1 cellular context compared by ENCODE assay signal in the genomic region with DNA sequence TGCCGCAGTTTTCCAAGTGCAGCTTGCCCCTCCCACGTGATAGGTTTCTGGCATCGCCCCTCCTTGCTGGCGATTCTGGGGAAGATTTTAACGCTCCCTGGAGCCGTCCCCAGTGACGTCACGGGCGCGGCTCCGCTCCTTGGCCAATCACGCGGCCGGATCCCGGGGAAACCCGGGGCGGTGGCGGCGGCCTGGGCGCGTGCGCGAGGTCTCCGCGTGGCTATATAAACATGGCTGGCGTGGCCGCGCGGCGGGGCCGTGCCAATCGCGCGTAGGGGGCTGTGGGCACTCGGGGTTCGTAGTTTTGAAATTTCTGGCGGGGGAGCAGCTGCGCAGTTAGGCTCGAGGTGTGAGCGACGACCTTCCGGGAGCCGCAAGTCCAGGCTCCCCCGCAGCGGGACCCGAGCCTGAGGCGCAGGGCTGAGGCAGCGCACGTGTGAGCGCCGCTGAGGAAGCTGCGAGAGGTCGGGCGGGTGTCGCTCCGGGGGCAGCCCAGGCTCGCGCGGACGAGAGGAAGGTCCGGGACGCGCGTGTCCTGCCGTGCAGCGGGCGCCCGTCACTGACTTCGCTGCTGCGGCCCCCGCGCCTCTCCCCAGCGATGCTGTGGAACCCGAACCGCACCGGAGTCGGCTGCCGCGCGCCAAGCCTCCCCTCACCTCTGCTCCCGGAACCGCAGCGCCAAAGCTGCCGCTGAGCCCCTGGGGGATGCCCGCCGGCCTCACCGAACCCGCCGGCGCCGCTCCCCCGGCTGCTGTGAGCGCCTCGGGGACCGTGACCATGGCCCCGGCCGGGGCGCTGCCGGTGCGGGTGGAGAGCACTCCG.
A peak's percentile ranks its signal among the peaks of the same experiment; 100 is the strongest.
TF ChIP-seq lines count a peak whose summit lies in the region.

A gene with protein sequence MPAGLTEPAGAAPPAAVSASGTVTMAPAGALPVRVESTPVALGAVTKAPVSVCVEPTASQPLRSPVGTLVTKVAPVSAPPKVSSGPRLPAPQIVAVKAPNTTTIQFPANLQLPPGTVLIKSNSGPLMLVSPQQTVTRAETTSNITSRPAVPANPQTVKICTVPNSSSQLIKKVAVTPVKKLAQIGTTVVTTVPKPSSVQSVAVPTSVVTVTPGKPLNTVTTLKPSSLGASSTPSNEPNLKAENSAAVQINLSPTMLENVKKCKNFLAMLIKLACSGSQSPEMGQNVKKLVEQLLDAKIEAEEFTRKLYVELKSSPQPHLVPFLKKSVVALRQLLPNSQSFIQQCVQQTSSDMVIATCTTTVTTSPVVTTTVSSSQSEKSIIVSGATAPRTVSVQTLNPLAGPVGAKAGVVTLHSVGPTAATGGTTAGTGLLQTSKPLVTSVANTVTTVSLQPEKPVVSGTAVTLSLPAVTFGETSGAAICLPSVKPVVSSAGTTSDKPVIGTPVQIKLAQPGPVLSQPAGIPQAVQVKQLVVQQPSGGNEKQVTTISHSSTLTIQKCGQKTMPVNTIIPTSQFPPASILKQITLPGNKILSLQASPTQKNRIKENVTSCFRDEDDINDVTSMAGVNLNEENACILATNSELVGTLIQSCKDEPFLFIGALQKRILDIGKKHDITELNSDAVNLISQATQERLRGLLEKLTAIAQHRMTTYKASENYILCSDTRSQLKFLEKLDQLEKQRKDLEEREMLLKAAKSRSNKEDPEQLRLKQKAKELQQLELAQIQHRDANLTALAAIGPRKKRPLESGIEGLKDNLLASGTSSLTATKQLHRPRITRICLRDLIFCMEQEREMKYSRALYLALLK (plus strand): TSS at position 217 of the 822 bp plus-strand sequence. CDS start 489 bp downstream, at position 706.

TF ChIP-seq in WTC11, 78 proteins besides CTCF, POLR2A, EP300 and RAD21 (continued from another document and continues in another):
- TF ChIP-seq, protein P1, sequence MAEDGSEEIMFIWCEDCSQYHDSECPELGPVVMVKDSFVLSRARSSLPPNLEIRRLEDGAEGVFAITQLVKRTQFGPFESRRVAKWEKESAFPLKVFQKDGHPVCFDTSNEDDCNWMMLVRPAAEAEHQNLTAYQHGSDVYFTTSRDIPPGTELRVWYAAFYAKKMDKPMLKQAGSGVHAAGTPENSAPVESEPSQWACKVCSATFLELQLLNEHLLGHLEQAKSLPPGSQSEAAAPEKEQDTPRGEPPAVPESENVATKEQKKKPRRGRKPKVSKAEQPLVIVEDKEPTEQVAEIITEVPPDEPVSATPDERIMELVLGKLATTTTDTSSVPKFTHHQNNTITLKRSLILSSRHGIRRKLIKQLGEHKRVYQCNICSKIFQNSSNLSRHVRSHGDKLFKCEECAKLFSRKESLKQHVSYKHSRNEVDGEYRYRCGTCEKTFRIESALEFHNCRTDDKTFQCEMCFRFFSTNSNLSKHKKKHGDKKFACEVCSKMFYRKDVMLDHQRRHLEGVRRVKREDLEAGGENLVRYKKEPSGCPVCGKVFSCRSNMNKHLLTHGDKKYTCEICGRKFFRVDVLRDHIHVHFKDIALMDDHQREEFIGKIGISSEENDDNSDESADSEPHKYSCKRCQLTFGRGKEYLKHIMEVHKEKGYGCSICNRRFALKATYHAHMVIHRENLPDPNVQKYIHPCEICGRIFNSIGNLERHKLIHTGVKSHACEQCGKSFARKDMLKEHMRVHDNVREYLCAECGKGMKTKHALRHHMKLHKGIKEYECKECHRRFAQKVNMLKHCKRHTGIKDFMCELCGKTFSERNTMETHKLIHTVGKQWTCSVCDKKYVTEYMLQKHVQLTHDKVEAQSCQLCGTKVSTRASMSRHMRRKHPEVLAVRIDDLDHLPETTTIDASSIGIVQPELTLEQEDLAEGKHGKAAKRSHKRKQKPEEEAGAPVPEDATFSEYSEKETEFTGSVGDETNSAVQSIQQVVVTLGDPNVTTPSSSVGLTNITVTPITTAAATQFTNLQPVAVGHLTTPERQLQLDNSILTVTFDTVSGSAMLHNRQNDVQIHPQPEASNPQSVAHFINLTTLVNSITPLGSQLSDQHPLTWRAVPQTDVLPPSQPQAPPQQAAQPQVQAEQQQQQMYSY (CRISPR knock-in tag; IDR thresholded peaks at IDR 0.05): no peak
- TF ChIP-seq ATF1 (CRISPR knock-in tag; IDR thresholded peaks at IDR 0.05) (no peak), FOXP1 (CRISPR knock-in tag; IDR thresholded peaks at IDR 0.05; ENCODE audit: borderline replicate concordance) (peak; percentile 71), NR2C2 (CRISPR knock-in tag; IDR thresholded peaks at IDR 0.05) (no peak), TCF7 (CRISPR knock-in tag; IDR thresholded peaks at IDR 0.05; ENCODE audit: low read depth) (no peak), ETV6 (CRISPR knock-in tag; IDR thresholded peaks at IDR 0.05) (peak; percentile 75), NR1H2 (CRISPR knock-in tag; IDR thresholded peaks at IDR 0.05) (no peak), RELA (CRISPR knock-in tag; IDR thresholded peaks at IDR 0.05; ENCODE audit: borderline replicate concordance) (peak; percentile 76; the same call in 1 of the 2 replicates), TEAD4 (CRISPR knock-in tag; IDR thresholded peaks at IDR 0.05) (no peak), GTF2I (CRISPR knock-in tag; conservative IDR thresholded peaks at IDR 0.05) (no peak), EMX1 (CRISPR knock-in tag; IDR thresholded peaks at IDR 0.05) (no peak), IRF2 (CRISPR knock-in tag; IDR thresholded peaks at IDR 0.05; ENCODE audit: borderline replicate concordance, low read depth) (no peak), JAZF1 (CRISPR knock-in tag; IDR thresholded peaks at IDR 0.05) (no peak)
- TF ChIP-seq, protein P2, sequence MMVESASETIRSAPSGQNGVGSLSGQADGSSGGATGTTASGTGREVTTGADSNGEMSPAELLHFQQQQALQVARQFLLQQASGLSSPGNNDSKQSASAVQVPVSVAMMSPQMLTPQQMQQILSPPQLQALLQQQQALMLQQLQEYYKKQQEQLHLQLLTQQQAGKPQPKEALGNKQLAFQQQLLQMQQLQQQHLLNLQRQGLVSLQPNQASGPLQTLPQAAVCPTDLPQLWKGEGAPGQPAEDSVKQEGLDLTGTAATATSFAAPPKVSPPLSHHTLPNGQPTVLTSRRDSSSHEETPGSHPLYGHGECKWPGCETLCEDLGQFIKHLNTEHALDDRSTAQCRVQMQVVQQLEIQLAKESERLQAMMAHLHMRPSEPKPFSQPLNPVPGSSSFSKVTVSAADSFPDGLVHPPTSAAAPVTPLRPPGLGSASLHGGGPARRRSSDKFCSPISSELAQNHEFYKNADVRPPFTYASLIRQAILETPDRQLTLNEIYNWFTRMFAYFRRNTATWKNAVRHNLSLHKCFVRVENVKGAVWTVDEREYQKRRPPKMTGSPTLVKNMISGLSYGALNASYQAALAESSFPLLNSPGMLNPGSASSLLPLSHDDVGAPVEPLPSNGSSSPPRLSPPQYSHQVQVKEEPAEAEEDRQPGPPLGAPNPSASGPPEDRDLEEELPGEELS (CRISPR knock-in tag; IDR thresholded peaks at IDR 0.05): 0 out of 2 replicates have a peak, but pooled peaks have one; percentile 68
- TF ChIP-seq, protein P3, sequence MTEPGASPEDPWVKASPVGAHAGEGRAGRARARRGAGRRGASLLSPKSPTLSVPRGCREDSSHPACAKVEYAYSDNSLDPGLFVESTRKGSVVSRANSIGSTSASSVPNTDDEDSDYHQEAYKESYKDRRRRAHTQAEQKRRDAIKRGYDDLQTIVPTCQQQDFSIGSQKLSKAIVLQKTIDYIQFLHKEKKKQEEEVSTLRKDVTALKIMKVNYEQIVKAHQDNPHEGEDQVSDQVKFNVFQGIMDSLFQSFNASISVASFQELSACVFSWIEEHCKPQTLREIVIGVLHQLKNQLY (CRISPR knock-in tag; IDR thresholded peaks at IDR 0.05): peak; percentile 80; the same call in 1 of the 2 replicates
- TF ChIP-seq, protein P4, sequence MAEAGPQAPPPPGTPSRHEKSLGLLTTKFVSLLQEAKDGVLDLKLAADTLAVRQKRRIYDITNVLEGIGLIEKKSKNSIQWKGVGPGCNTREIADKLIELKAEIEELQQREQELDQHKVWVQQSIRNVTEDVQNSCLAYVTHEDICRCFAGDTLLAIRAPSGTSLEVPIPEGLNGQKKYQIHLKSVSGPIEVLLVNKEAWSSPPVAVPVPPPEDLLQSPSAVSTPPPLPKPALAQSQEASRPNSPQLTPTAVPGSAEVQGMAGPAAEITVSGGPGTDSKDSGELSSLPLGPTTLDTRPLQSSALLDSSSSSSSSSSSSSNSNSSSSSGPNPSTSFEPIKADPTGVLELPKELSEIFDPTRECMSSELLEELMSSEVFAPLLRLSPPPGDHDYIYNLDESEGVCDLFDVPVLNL (CRISPR knock-in tag; IDR thresholded peaks at IDR 0.05; ENCODE audit: borderline replicate concordance, low read depth): no peak
- TF ChIP-seq, protein P5, sequence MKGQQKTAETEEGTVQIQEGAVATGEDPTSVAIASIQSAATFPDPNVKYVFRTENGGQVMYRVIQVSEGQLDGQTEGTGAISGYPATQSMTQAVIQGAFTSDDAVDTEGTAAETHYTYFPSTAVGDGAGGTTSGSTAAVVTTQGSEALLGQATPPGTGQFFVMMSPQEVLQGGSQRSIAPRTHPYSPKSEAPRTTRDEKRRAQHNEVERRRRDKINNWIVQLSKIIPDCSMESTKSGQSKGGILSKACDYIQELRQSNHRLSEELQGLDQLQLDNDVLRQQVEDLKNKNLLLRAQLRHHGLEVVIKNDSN (CRISPR knock-in tag; IDR thresholded peaks at IDR 0.05): peak; percentile 82
- TF ChIP-seq, protein P6, sequence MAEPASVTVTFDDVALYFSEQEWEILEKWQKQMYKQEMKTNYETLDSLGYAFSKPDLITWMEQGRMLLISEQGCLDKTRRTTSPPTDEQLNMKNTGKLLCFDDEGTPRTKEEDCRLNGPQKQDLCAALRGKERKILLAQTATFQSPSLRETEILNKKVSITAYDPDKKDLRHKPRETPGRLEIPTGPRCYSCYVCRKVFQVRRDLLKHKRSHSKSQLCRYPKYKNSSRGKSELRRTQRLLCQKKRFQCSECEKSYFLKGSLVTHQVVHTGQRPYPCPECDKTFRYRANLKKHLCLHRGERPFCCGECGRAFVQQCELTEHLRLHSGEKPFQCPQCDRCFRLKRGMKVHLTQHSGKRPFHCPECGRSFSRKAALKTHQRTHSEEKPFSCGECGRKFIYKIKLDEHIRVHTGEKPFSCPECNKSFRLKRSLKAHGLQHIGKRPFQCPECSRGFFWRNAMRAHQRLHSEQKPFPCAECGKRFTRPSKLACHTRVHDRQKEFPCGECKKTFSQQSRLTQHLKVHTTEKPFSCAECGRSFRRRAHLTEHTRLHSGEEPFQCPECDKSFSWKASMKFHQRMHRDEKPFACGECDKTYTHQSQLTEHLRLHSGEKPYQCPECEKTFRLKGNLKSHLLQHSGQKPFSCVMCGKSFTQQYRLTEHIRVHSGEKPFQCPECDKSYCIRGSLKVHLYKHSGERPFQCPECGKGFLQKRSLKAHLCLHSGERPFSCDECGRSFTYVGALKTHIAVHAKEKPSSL (CRISPR knock-in tag; conservative IDR thresholded peaks at IDR 0.05): no peak
- TF ChIP-seq, protein P7, sequence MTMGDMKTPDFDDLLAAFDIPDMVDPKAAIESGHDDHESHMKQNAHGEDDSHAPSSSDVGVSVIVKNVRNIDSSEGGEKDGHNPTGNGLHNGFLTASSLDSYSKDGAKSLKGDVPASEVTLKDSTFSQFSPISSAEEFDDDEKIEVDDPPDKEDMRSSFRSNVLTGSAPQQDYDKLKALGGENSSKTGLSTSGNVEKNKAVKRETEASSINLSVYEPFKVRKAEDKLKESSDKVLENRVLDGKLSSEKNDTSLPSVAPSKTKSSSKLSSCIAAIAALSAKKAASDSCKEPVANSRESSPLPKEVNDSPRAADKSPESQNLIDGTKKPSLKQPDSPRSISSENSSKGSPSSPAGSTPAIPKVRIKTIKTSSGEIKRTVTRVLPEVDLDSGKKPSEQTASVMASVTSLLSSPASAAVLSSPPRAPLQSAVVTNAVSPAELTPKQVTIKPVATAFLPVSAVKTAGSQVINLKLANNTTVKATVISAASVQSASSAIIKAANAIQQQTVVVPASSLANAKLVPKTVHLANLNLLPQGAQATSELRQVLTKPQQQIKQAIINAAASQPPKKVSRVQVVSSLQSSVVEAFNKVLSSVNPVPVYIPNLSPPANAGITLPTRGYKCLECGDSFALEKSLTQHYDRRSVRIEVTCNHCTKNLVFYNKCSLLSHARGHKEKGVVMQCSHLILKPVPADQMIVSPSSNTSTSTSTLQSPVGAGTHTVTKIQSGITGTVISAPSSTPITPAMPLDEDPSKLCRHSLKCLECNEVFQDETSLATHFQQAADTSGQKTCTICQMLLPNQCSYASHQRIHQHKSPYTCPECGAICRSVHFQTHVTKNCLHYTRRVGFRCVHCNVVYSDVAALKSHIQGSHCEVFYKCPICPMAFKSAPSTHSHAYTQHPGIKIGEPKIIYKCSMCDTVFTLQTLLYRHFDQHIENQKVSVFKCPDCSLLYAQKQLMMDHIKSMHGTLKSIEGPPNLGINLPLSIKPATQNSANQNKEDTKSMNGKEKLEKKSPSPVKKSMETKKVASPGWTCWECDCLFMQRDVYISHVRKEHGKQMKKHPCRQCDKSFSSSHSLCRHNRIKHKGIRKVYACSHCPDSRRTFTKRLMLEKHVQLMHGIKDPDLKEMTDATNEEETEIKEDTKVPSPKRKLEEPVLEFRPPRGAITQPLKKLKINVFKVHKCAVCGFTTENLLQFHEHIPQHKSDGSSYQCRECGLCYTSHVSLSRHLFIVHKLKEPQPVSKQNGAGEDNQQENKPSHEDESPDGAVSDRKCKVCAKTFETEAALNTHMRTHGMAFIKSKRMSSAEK (CRISPR knock-in tag; IDR thresholded peaks at IDR 0.05; ENCODE audit: borderline replicate concordance): no peak
- TF ChIP-seq, protein P8, sequence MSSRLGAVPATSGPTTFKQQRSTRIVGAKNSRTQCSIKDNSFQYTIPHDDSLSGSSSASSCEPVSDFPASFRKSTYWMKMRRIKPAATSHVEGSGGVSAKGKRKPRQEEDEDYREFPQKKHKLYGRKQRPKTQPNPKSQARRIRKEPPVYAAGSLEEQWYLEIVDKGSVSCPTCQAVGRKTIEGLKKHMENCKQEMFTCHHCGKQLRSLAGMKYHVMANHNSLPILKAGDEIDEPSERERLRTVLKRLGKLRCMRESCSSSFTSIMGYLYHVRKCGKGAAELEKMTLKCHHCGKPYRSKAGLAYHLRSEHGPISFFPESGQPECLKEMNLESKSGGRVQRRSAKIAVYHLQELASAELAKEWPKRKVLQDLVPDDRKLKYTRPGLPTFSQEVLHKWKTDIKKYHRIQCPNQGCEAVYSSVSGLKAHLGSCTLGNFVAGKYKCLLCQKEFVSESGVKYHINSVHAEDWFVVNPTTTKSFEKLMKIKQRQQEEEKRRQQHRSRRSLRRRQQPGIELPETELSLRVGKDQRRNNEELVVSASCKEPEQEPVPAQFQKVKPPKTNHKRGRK (CRISPR knock-in tag; IDR thresholded peaks at IDR 0.05; ENCODE audit: borderline replicate concordance): no peak
- TF ChIP-seq, protein P9, sequence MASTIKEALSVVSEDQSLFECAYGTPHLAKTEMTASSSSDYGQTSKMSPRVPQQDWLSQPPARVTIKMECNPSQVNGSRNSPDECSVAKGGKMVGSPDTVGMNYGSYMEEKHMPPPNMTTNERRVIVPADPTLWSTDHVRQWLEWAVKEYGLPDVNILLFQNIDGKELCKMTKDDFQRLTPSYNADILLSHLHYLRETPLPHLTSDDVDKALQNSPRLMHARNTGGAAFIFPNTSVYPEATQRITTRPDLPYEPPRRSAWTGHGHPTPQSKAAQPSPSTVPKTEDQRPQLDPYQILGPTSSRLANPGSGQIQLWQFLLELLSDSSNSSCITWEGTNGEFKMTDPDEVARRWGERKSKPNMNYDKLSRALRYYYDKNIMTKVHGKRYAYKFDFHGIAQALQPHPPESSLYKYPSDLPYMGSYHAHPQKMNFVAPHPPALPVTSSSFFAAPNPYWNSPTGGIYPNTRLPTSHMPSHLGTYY (CRISPR knock-in tag; IDR thresholded peaks at IDR 0.05): no peak
- TF ChIP-seq, protein P10, sequence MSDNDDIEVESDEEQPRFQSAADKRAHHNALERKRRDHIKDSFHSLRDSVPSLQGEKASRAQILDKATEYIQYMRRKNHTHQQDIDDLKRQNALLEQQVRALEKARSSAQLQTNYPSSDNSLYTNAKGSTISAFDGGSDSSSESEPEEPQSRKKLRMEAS (CRISPR knock-in tag; IDR thresholded peaks at IDR 0.05): peak; percentile 96
